ENCODE assay signal across 18 cellular contexts in the genomic region with DNA sequence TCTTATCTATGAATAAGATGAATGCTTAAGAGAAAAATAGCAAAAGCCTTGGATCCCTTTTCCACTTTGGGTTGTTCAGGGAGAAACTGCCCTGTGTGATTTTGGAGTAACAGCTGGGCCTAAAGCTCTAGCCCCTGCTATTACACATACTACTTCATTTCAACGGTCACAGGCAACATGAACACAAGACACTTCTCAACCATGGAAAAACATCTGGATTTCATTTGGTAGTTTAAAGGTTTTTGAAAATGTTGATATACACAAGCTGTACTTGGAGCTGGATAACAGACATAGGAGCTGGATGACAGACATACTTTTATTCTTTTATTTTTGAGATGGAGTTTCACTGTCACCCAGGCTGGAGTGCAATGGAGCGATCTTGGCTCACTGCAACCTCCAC. TPM values are rescaled to one million over a fixed set of nuclear protein-coding genes. Genes with fewer than 3 reads are reported as not detected.
DNase-seq lines count a peak whose midpoint lies in the region; ATAC-seq and TF ChIP-seq lines count a peak whose summit lies in the region.
"Had no signal": no experiment of that assay in that cellular context is flagged by ENCODE, and none has a peak within 500 bp of the region (broad histone marks: within the 10 kb centered on the region; RNA-seq: fewer than 3 reads in every experiment).

No MANE protein-coding gene starts in this region.

- no peaks in the 10 kb centered on the region for H3K9me3 ChIP-seq in AG04450 (ENCODE audit: control insufficient read depth, insufficient read depth, low read length)
- H3K9me3 ChIP-seq in adipocyte (ENCODE audit: control insufficient read depth, low read length), result no peaks in the 10 kb centered on the region
- H3K9me3 ChIP-seq in Peyer's patch, result no peaks in the 10 kb centered on the region

- no peak for TF ChIP-seq POLR2A in Peyer's patch (IDR thresholded peaks at IDR 0.05)

- ATAC-seq in HG02938 (IDR thresholded peaks at IDR 0.05; ENCODE audit: unreplicated experiment), result no peak
- ATAC-seq: PC-3 had no signal

- DNase-seq in AG04450 (ENCODE audit: low read depth, low spot score) (peak; percentile 16), GM04504 (ENCODE audit: low read depth) (peak; percentile 4), adipocyte (ENCODE audit: low read depth) (peak; percentile 79), fibroblast of villous mesenchyme (ENCODE audit: low read depth) (peak; percentile 56), Peyer's patch (no peak), epidermal melanocyte (ENCODE audit: insufficient read length, low spot score) (no peak)
- DNase-seq in activated CD4-positive, alpha-beta T cell treated with anti-CD3 and anti-CD28 coated beads for 48 hours, result no peak
- DNase-seq: CD8-positive, alpha-beta memory T cell; DMS79 treated with DMSO at 0.1 percent for 48 hours; Karpas-422; NCI-H1417 treated with DMSO at 0.1 percent for 48 hours; NCI-H187 treated with DMSO at 0.1 percent for 48 hours; NCI-H2227 treated with DMSO at 0.1 percent for 48 hours; NCI-H524; PC-3 had no signal

- peaks cover 51% of the 10 kb centered on the region for H3K36me3 ChIP-seq in adipocyte (ENCODE audit: control insufficient read depth, insufficient read depth, low read length, severe bottlenecking)
- H3K36me3 ChIP-seq in Peyer's patch, result peaks cover 0 to 51% (median 0%) of the 10 kb centered on the region in 3 donors

- no peak overlapping the region for H3K27ac ChIP-seq in AG04450 (ENCODE audit: low read depth, low read length)
- H3K27ac ChIP-seq in Peyer's patch, result no peak overlapping the region
- H3K27ac ChIP-seq: BLaER1 treated with 17β-estradiol and CSF1 and Interleukin-3, amounts not matched to agents 10 nM and 100 nM; RWPE1 had no signal

- H3K27me3 ChIP-seq in AG04450 (ENCODE audit: control insufficient read depth, insufficient read depth, low read length) (no peaks in the 10 kb centered on the region), adipocyte (replicated peaks; ENCODE audit: control insufficient read depth, insufficient read depth, low read length) (no peaks in the 10 kb centered on the region), Peyer's patch (no peaks in the 10 kb centered on the region)
- H3K27me3 ChIP-seq: BLaER1 treated with 17β-estradiol and CSF1 and Interleukin-3, amounts not matched to agents 10 nM and 100 nM had no signal

- peaks cover 16% of the 10 kb centered on the region for H3K4me1 ChIP-seq in adipocyte (ENCODE audit: control insufficient read depth, insufficient read depth, low read length)
- peaks cover 0 to 9% (median 4%) of the 10 kb centered on the region in 4 donors for H3K4me1 ChIP-seq in Peyer's patch

- H3K4me3 ChIP-seq in AG04450 (ENCODE audit: low read depth, low read length), result no peak overlapping the region
- H3K4me3 ChIP-seq in adipocyte (ENCODE audit: low read length), result no peak overlapping the region
- H3K4me3 ChIP-seq in fibroblast of villous mesenchyme (ENCODE audit: low read depth, low read length), result no peak overlapping the region
- H3K4me3 ChIP-seq in Peyer's patch, result no peak overlapping the region
- H3K4me3 ChIP-seq: BLaER1 treated with 17β-estradiol and CSF1 and Interleukin-3, amounts not matched to agents 10 nM and 100 nM had no signal

- TF ChIP-seq CTCF in AG04450 (IDR thresholded peaks at IDR 0.05; ENCODE audit: low read depth, low read length) (no peak), fibroblast of villous mesenchyme (IDR thresholded peaks at IDR 0.05; ENCODE audit: insufficient read depth, low read depth, low read length) (no peak), Peyer's patch (IDR thresholded peaks at IDR 0.05) (no peak)

- CTCF ChIA-PET in AG04450 (lab: Charles Lee), result no interaction called here

- POLR2A ChIA-PET in AG04450 (lab: Yijun Ruan, JAX), result no interaction called here

- H3K9ac ChIP-seq in adipocyte (ENCODE audit: low read length), result no peak overlapping the region
- H3K9ac ChIP-seq: BLaER1 treated with 17β-estradiol and CSF1 and Interleukin-3, amounts not matched to agents 10 nM and 100 nM had no signal

RNA-seq across cellular contexts. Expression of gene CHUK, which starts 2.7 kb away (rescaled TPM):
- polyA plus RNA-seq in AG04450 (2011; rRNA removed), result 15.9 and 22.4 TPM in 2 replicates
- polyA minus RNA-seq in AG04450 (2011; rRNA and poly(A)+ RNA removed), result 8.0 and 14.9 TPM in 2 replicates
- total RNA-seq in fibroblast of villous mesenchyme (21.9 and 29.4 TPM in 2 replicates), Peyer's patch (10 to 100 TPM; 12.7 to 26.4 (median 24.8) TPM)

RNA-seq across cellular contexts. Expression of gene CWF19L1, which starts 35.3 kb away (rescaled TPM):
- polyA plus RNA-seq in AG04450 (2011; rRNA removed), result 13.7 and 15.8 TPM in 2 replicates
- polyA minus RNA-seq in AG04450 (2011; rRNA and poly(A)+ RNA removed), result 12.5 and 13.6 TPM in 2 replicates
- 28.0 and 36.3 TPM in 2 replicates for total RNA-seq in fibroblast of villous mesenchyme
- total RNA-seq in Peyer's patch, result 10 to 100 TPM; 11.5 to 23.1 (median 15.6) TPM

RNA-seq across cellular contexts. Expression of gene ERLIN1, which starts 46.3 kb away (rescaled TPM):
- 40.4 and 50.1 TPM in 2 replicates for polyA plus RNA-seq in AG04450 (2011; rRNA removed)
- polyA minus RNA-seq in AG04450 (2011; rRNA and poly(A)+ RNA removed), result 15.9 and 25.8 TPM in 2 replicates
- total RNA-seq in fibroblast of villous mesenchyme (21.6 and 37.1 TPM in 2 replicates), Peyer's patch (10 to 100 TPM in 3 of 4 donors, 1 to 10 TPM in 1; 5.8 to 28.7 (median 26.3) TPM)

RNA-seq across cellular contexts. Expression of gene BLOC1S2, which starts 54.4 kb away (rescaled TPM):
- polyA plus RNA-seq in AG04450 (2011; rRNA removed), result 48.0 and 75.0 TPM in 2 replicates
- polyA minus RNA-seq in AG04450 (2011; rRNA and poly(A)+ RNA removed), result 12.9 and 16.9 TPM in 2 replicates
- total RNA-seq in fibroblast of villous mesenchyme, result 35.0 and 40.9 TPM in 2 replicates
- total RNA-seq in Peyer's patch, result 10 to 100 TPM in 3 of 4 donors, 1 to 10 TPM in 1; 7.5 to 17.9 (median 14.9) TPM

Comparison
In these comparisons a context has a peak if more than half of its experiments do, and no peak if none do; other contexts are left out.
1. DNase-seq: peak in AG04450 (single experiment), GM04504 (single experiment), adipocyte (single experiment) and fibroblast of villous mesenchyme (single experiment); none in Peyer's patch (0 of 3), epidermal melanocyte (single experiment) and activated CD4-positive, alpha-beta T cell treated with anti-CD3 and anti-CD28 coated beads for 48 hours (single experiment).